ENCODE assay signal across 21 cellular contexts in genomic region chr3:29331035-29331434, GRCh38. TPM values are rescaled to one million over a fixed set of nuclear protein-coding genes. Genes with fewer than 3 reads are reported as not detected.
DNase-seq lines count a peak whose midpoint lies in the region; ATAC-seq, FAIRE-seq and TF ChIP-seq lines count a peak whose summit lies in the region.
"Had no signal": no experiment of that assay in that cellular context is flagged by ENCODE, and none has a peak within 500 bp of the region (broad histone marks: within the 10 kb centered on the region; RNA-seq: fewer than 3 reads in every experiment).

No MANE protein-coding gene starts in this region.

- H3K9ac ChIP-seq in mammary epithelial cell (ENCODE audit: insufficient read depth, low read length): peak overlapping the region; percentile 60
- H3K9ac ChIP-seq in keratinocyte (ENCODE audit: control insufficient read depth, extremely low read depth, insufficient read depth, low read length): no peak overlapping the region
- H3K9ac ChIP-seq in smooth muscle cell (ENCODE audit: low read depth): peak overlapping the region; percentile 39

- dilution Hi-C loops in mammary epithelial cell (cut with HindIII; ENCODE audit: low sequenced_read_pairs) (no loop called here), keratinocyte (cut with MboI; ENCODE audit: extremely low pct_ligation_motif_present, low sequenced_read_pairs) (no loop called here)

- no peak for TF ChIP-seq CTCF in mammary epithelial cell (conservative IDR thresholded peaks at IDR 0.05 in 1 of 2, IDR thresholded peaks at IDR 0.05 in 1 of 2; ENCODE audit: extremely low read depth in 1 of 2, insufficient read depth in 1 of 2, low read depth in 1 of 2, low read length in 2 of 2)
- TF ChIP-seq CTCF in keratinocyte (optimal IDR thresholded peaks at IDR 0.05 in 1 of 3, IDR thresholded peaks at IDR 0.05 in 1 of 3, conservative IDR thresholded peaks at IDR 0.05 in 1 of 3; ENCODE audit: extremely low read depth in 1 of 3, insufficient read depth in 2 of 3, low read length in 3 of 3): no peak
- no peak for TF ChIP-seq CTCF in smooth muscle cell (IDR thresholded peaks at IDR 0.05; ENCODE audit: borderline replicate concordance, insufficient read depth, poor library complexity, severe bottlenecking)

- H3F3A ChIP-seq in smooth muscle cell (ENCODE audit: low read depth): peaks cover 7% of the 10 kb centered on the region

- no TSS peak for BruUV-seq in mammary epithelial cell (replicated peaks; lab: Mats Ljungman, UMichigan)

- DNase-seq in H54 (ENCODE audit: insufficient read length, low spot score) (no peak), mammary epithelial cell (no peak), keratinocyte (ENCODE audit: low read depth, low spot score) (no peak), smooth muscle cell (lab: John Stamatoyannopoulos, UW; ENCODE audit: unreplicated experiment) (no peak), GDM1 (lab: John Stamatoyannopoulos, UW) (no peak)
- DNase-seq in activated T-helper 1 cell treated with anti-CD3 and anti-CD28 coated beads, Interleukin-12 subunit alpha, Interleukin-12 subunit beta, Interleukin-2, Interleukin-4 antibody, amounts not matched to agents 30 ng/mL and 10 ng/mL and 1 ng/mL, durations not matched to agents 14 hours and 24 hours and 36 hours (ENCODE audit: low spot score): no peak
- DNase-seq: activated CD4-positive, CD25-positive, alpha-beta regulatory T cell treated with anti-CD3 and anti-CD28 coated beads, Interleukin-2, amount 50 U/mL, for 72 hours; CD8-positive, alpha-beta memory T cell; central memory CD4-positive, alpha-beta T cell; foreskin fibroblast; NCI-H2029 treated with DMSO at 0.1 percent for 48 hours; OCI-M1; stimulated activated CD4-positive, alpha-beta T cell treated with anti-CD3 and anti-CD28 coated beads, Interleukin-15, amount 100 ng/mL, for 24 hours; stimulated activated naive CD4-positive, alpha-beta T cell; T1000 had no signal

- intact Hi-C loops in mammary epithelial cell (cut with micrococcal nuclease): loop anchor here (5.0 kb wide), 1 partner anchor 81 kb away; no protein-coding TSS in a partner anchor
- intact Hi-C loops in activated T-helper 1 cell treated with anti-CD3 and anti-CD28 coated beads, Interleukin-12 subunit alpha, Interleukin-12 subunit beta, Interleukin-2, Interleukin-4 antibody, amounts not matched to agents 30 ng/mL and 10 ng/mL and 1 ng/mL, durations not matched to agents 14 hours and 24 hours and 36 hours (cut with micrococcal nuclease): no loop called here

- peaks cover 6% of the 10 kb centered on the region for H3K27me3 Mint-ChIP-seq in activated T-helper 1 cell treated with anti-CD3 and anti-CD28 coated beads, Interleukin-12 subunit alpha, Interleukin-12 subunit beta, Interleukin-2, Interleukin-4 antibody, amounts not matched to agents 30 ng/mL and 10 ng/mL and 1 ng/mL, durations not matched to agents 14 hours and 24 hours and 36 hours (ENCODE audit: insufficient read depth)
- H3K27me3 Mint-ChIP-seq: CD8-positive, alpha-beta memory T cell had no signal

- H3K27ac ChIP-seq in mammary epithelial cell (ENCODE audit: insufficient read depth, low read depth, low read length) (peak overlapping the region; percentile 94), keratinocyte (ENCODE audit: control insufficient read depth, insufficient read depth, low read length) (peak overlapping the region; percentile 80), smooth muscle cell (ENCODE audit: low read depth) (peak overlapping the region; percentile 97)
- H3K27ac ChIP-seq: HL-60 had no signal

- ATAC-seq in HG02884 (IDR thresholded peaks at IDR 0.05; ENCODE audit: unreplicated experiment) (no peak), GM21737 (IDR thresholded peaks at IDR 0.05; ENCODE audit: unreplicated experiment) (no peak)
- ATAC-seq: K562 had no signal

- H3K4me3 Mint-ChIP-seq in activated T-helper 1 cell treated with anti-CD3 and anti-CD28 coated beads, Interleukin-12 subunit alpha, Interleukin-12 subunit beta, Interleukin-2, Interleukin-4 antibody, amounts not matched to agents 30 ng/mL and 10 ng/mL and 1 ng/mL, durations not matched to agents 14 hours and 24 hours and 36 hours: no peak overlapping the region
- H3K4me3 Mint-ChIP-seq: CD8-positive, alpha-beta memory T cell had no signal

- no peaks in the 10 kb centered on the region for H3K36me3 Mint-ChIP-seq in activated T-helper 1 cell treated with anti-CD3 and anti-CD28 coated beads, Interleukin-12 subunit alpha, Interleukin-12 subunit beta, Interleukin-2, Interleukin-4 antibody, amounts not matched to agents 30 ng/mL and 10 ng/mL and 1 ng/mL, durations not matched to agents 14 hours and 24 hours and 36 hours (ENCODE audit: low read depth)
- H3K36me3 Mint-ChIP-seq: CD8-positive, alpha-beta memory T cell had no signal

- no peak for TF ChIP-seq POLR2A in H54 (IDR thresholded peaks at IDR 0.05; ENCODE audit: low read depth, low read length)

- CTCF ChIA-PET in mammary epithelial cell (lab: Charles Lee; ENCODE audit: low non-redundant PET): interaction anchor here (0.9 kb wide), 1 partner anchor 50 kb away, joined by 17 read pairs; the partner anchor contains the start of gene RBMS3

- in situ Hi-C loops in mammary epithelial cell (cut with MboI; ENCODE audit: low sequenced_read_pairs in 2 of 2): no loop called here

- H2AFZ ChIP-seq in mammary epithelial cell (ENCODE audit: low read depth, low read length): peak overlapping the region; percentile 79
- H2AFZ ChIP-seq in keratinocyte (ENCODE audit: control insufficient read depth, low read length): peak overlapping the region; percentile 80
- no peak overlapping the region for H2AFZ ChIP-seq in smooth muscle cell (ENCODE audit: low read depth)

- 48% methylated on average over 4 of the region's 4 CpGs for WGBS in mammary epithelial cell (ENCODE audit: low coverage, missing lambda C conversion rate)
- 84% methylated on average over 4 of the region's 4 CpGs for WGBS in smooth muscle cell (ENCODE audit: low lambda C conversion rate)

- no peaks in the 10 kb centered on the region for H3K27me3 ChIP-seq in mammary epithelial cell (ENCODE audit: insufficient read depth, low read length)
- no peaks in the 10 kb centered on the region for H3K27me3 ChIP-seq in keratinocyte (ENCODE audit: control insufficient read depth, extremely low read depth, insufficient read depth, low read length)
- H3K27me3 ChIP-seq in smooth muscle cell (ENCODE audit: low read depth): no peaks in the 10 kb centered on the region

- H3K4me1 ChIP-seq in mammary epithelial cell (ENCODE audit: insufficient read depth, low read length) (peaks cover 49% of the 10 kb centered on the region), keratinocyte (ENCODE audit: control insufficient read depth, extremely low read depth, insufficient read depth, low read length) (peaks cover 50% of the 10 kb centered on the region), smooth muscle cell (ENCODE audit: low read depth) (peaks cover 21% of the 10 kb centered on the region)

- H3K9me3 ChIP-seq in mammary epithelial cell (replicated peaks; ENCODE audit: insufficient read depth, low read length): no peaks in the 10 kb centered on the region
- H3K9me3 ChIP-seq in keratinocyte (ENCODE audit: control insufficient read depth, low read depth, low read length): no peaks in the 10 kb centered on the region
- no peaks in the 10 kb centered on the region for H3K9me3 ChIP-seq in smooth muscle cell (replicated peaks; ENCODE audit: low read depth)

- H3K79me2 ChIP-seq in mammary epithelial cell (ENCODE audit: insufficient read depth, low read length) (peaks cover 48% of the 10 kb centered on the region), keratinocyte (ENCODE audit: control insufficient read depth, insufficient read depth, low read length) (no peaks in the 10 kb centered on the region), smooth muscle cell (ENCODE audit: low read depth) (peaks cover 85% of the 10 kb centered on the region)

- H3K9me3 Mint-ChIP-seq in activated T-helper 1 cell treated with anti-CD3 and anti-CD28 coated beads, Interleukin-12 subunit alpha, Interleukin-12 subunit beta, Interleukin-2, Interleukin-4 antibody, amounts not matched to agents 30 ng/mL and 10 ng/mL and 1 ng/mL, durations not matched to agents 14 hours and 24 hours and 36 hours: no peaks in the 10 kb centered on the region
- H3K9me3 Mint-ChIP-seq: activated T-helper 2 cell treated with anti-CD3 and anti-CD28 coated beads, Interferon-gamma antibody, Interleukin-2, Interleukin-4, amounts not matched to agents 10 μg/mL and 5 μg/mL and 100 μg/mL, durations not matched to agents 14 hours and 24 hours and 36 hours had no signal

- H3K4me1 Mint-ChIP-seq in activated T-helper 1 cell treated with anti-CD3 and anti-CD28 coated beads, Interleukin-12 subunit alpha, Interleukin-12 subunit beta, Interleukin-2, Interleukin-4 antibody, amounts not matched to agents 30 ng/mL and 10 ng/mL and 1 ng/mL, durations not matched to agents 14 hours and 24 hours and 36 hours (ENCODE audit: low read depth): no peaks in the 10 kb centered on the region
- H3K4me1 Mint-ChIP-seq: CD8-positive, alpha-beta memory T cell had no signal

- H3K9me1 ChIP-seq in keratinocyte (ENCODE audit: control insufficient read depth, extremely low read depth, insufficient read depth, low read length): no peaks in the 10 kb centered on the region

- peak overlapping the region; percentile 87 for H3K4me2 ChIP-seq in mammary epithelial cell (ENCODE audit: insufficient read depth, low read depth, low read length)
- H3K4me2 ChIP-seq in keratinocyte (ENCODE audit: control insufficient read depth, extremely low read depth, insufficient read depth, low read depth, low read length): peak overlapping the region; percentile 18
- peak overlapping the region; percentile 76 for H3K4me2 ChIP-seq in smooth muscle cell

- no peak overlapping the region for H3K4me3 ChIP-seq in mammary epithelial cell (replicated peaks in 1 of 3; ENCODE audit: insufficient read depth in 1 of 3, low read depth in 2 of 3, low read length in 3 of 3)
- H3K4me3 ChIP-seq in keratinocyte (ENCODE audit: control insufficient read depth in 2 of 3, extremely low read depth in 1 of 3, insufficient read depth in 2 of 3, low read depth in 1 of 3, low read length in 3 of 3): no peak overlapping the region
- no peak overlapping the region for H3K4me3 ChIP-seq in smooth muscle cell
- H3K4me3 ChIP-seq: K562 had no signal

- no peaks in the 10 kb centered on the region for H3K36me3 ChIP-seq in mammary epithelial cell (ENCODE audit: insufficient read depth, low read length)
- no peaks in the 10 kb centered on the region for H3K36me3 ChIP-seq in keratinocyte (ENCODE audit: control insufficient read depth in 2 of 2, extremely low read depth in 1 of 2, insufficient read depth in 2 of 2, low read length in 2 of 2)
- H3K36me3 ChIP-seq in smooth muscle cell (ENCODE audit: low read depth): no peaks in the 10 kb centered on the region

- no peaks in the 10 kb centered on the region for H4K20me1 ChIP-seq in mammary epithelial cell (ENCODE audit: insufficient read depth, low read length)
- no peaks in the 10 kb centered on the region for H4K20me1 ChIP-seq in keratinocyte (ENCODE audit: control insufficient read depth, extremely low read depth, insufficient read depth, low read length)
- H4K20me1 ChIP-seq in smooth muscle cell (ENCODE audit: low read depth): no peaks in the 10 kb centered on the region

- H3K27ac Mint-ChIP-seq in activated T-helper 1 cell treated with anti-CD3 and anti-CD28 coated beads, Interleukin-12 subunit alpha, Interleukin-12 subunit beta, Interleukin-2, Interleukin-4 antibody, amounts not matched to agents 30 ng/mL and 10 ng/mL and 1 ng/mL, durations not matched to agents 14 hours and 24 hours and 36 hours: no peak overlapping the region
- H3K27ac Mint-ChIP-seq: activated T-helper 2 cell treated with anti-CD3 and anti-CD28 coated beads, Interferon-gamma antibody, Interleukin-2, Interleukin-4, amounts not matched to agents 10 μg/mL and 5 μg/mL and 100 μg/mL, durations not matched to agents 14 hours and 24 hours and 36 hours; CD8-positive, alpha-beta memory T cell had no signal

- FAIRE-seq in H54 (lab: Jason Lieb, UNC): peak; percentile 65
- FAIRE-seq in keratinocyte (lab: Jason Lieb, UNC): no peak
- FAIRE-seq: K562, urothelium cell line had no signal

RNA-seq across cellular contexts. Expression of gene RBMS3, which starts 50.2 kb away (rescaled TPM):
- total RNA-seq in mammary epithelial cell (10 to 100 TPM; 31.5 to 51.5 TPM), smooth muscle cell (50.6 and 53.8 TPM in 2 replicates)
- polyA plus RNA-seq in mammary epithelial cell (6.6 TPM), keratinocyte (2.3 to 4.2 TPM (median 2.5 TPM) in 3 replicates), smooth muscle cell (40.9 and 42.9 TPM in 2 replicates)
- polyA minus RNA-seq in mammary epithelial cell (27.4 TPM), keratinocyte (17.0 to 24.8 TPM (median 18.5 TPM) in 3 replicates)
- 0.49 TPM for polyA plus RNA-seq in keratinocyte (2011; ENCODE audit: low read depth)
- polyA plus RNA-seq in keratinocyte (2011; cell fraction: cytosol; rRNA removed): 1.6 and 2.1 TPM in 2 replicates
- 4.8 and 5.7 TPM in 2 replicates for polyA plus RNA-seq in keratinocyte (2011; cell fraction: nucleus; rRNA removed)
- 0.89 and 2.8 TPM in 2 replicates for polyA plus RNA-seq in keratinocyte (2012; ENCODE audit: low replicate concordance)
- polyA minus RNA-seq in keratinocyte (2011; cell fraction: cytosol; rRNA and poly(A)+ RNA removed): 5.2 TPM
- polyA minus RNA-seq in keratinocyte (2011; cell fraction: nucleus; rRNA and poly(A)+ RNA removed): 10.3 and 21.1 TPM in 2 replicates
- 3.4 and 3.7 TPM in 2 replicates for total RNA-seq in activated T-helper 1 cell treated with anti-CD3 and anti-CD28 coated beads, Interleukin-12 subunit alpha, Interleukin-12 subunit beta, Interleukin-2, Interleukin-4 antibody, amounts not matched to agents 30 ng/mL and 10 ng/mL and 1 ng/mL, durations not matched to agents 14 hours and 24 hours and 36 hours
- polyA plus RNA-seq: K562 had no signal

Comparison
In these comparisons a context has a peak if more than half of its experiments do, and no peak if none do; other contexts are left out.
1. H3K4me2 ChIP-seq: peak in every context shown above with its lines; median percentile 87 in mammary epithelial cell; 76 in smooth muscle cell; 18 in keratinocyte.